Comparison of ENCODE assay signal across 17 cellular contexts in genomic region chr21:45875881-45876280, GRCh38.
DNase-seq lines count a peak whose midpoint lies in the region; FAIRE-seq and TF ChIP-seq lines count a peak whose summit lies in the region.
"Had no signal": no experiment of that assay in that cellular context is flagged by ENCODE, and none has a peak within 500 bp of the region (broad histone marks: within the 10 kb centered on the region; RNA-seq: fewer than 3 reads in every experiment).

No MANE protein-coding gene starts in this region.

- H3K9ac ChIP-seq in kidney (ENCODE audit: low read length in 2 of 2) (no peak overlapping the region), skeletal muscle satellite cell (ENCODE audit: low read depth, low read length) (peak overlapping the region; percentile 70)

- H3K36me3 Mint-ChIP-seq in T-helper 2 cell treated with Interferon-gamma antibody and Interleukin-4, amounts not matched to agents 5 μg/mL and 100 μg/mL, for 36 hours (ENCODE audit: low read depth), result no peaks in the 10 kb centered on the region
- H3K36me3 Mint-ChIP-seq: activated naive CD4-positive, alpha-beta T cell treated with anti-CD3 and anti-CD28 coated beads, Interleukin-2, amount 10 ng/mL, durations not matched to agents 7 days and 5 days; naive B cell had no signal

- no peak overlapping the region for H3K27ac Mint-ChIP-seq in T-helper 2 cell treated with Interferon-gamma antibody and Interleukin-4, amounts not matched to agents 5 μg/mL and 100 μg/mL, for 36 hours
- H3K27ac Mint-ChIP-seq: activated B cell treated with CpG ODN at 0.5 μM for 24 hours; activated naive CD4-positive, alpha-beta T cell treated with anti-CD3 and anti-CD28 coated beads, Interleukin-2, amount 10 ng/mL, durations not matched to agents 7 days and 5 days; activated T-cell treated with anti-CD3 and anti-CD28 coated beads, Interleukin-2, amount 50 U/mL, for 24 hours; stimulated activated naive CD8-positive, alpha-beta T cell treated with anti-CD3 and anti-CD28 coated beads, Interleukin-15, Interleukin-2, amounts not matched to agents 100 ng/mL and 50 ng/mL, for 24 hours had no signal

- H3K27me3 ChIP-seq in SJCRH30, result no peaks in the 10 kb centered on the region
- H3K27me3 ChIP-seq in skeletal muscle satellite cell (ENCODE audit: control insufficient read depth, insufficient read depth, low read length), result no peaks in the 10 kb centered on the region

- H3K9me3 Mint-ChIP-seq in T-helper 2 cell treated with Interferon-gamma antibody and Interleukin-4, amounts not matched to agents 5 μg/mL and 100 μg/mL, for 36 hours, result no peaks in the 10 kb centered on the region
- H3K9me3 Mint-ChIP-seq: activated B cell treated with CpG ODN at 0.5 μM for 24 hours; activated naive CD4-positive, alpha-beta T cell treated with anti-CD3 and anti-CD28 coated beads, Interleukin-2, amount 10 ng/mL, durations not matched to agents 7 days and 5 days; activated T-cell treated with anti-CD3 and anti-CD28 coated beads, Interleukin-2, amount 50 U/mL, for 24 hours; naive B cell; stimulated activated naive CD8-positive, alpha-beta T cell treated with anti-CD3 and anti-CD28 coated beads, Interleukin-15, Interleukin-2, amounts not matched to agents 100 ng/mL and 50 ng/mL, for 24 hours had no signal

- FAIRE-seq in kidney (lab: Jason Lieb, UNC), result no peak

- DNase-seq in D341Med (ENCODE audit: low spot score) (peak; percentile 17), SJCRH30 (no peak), kidney (peak; percentile 46), COR-L47 (lab: John Stamatoyannopoulos, UW) (no peak), GM13977 (ENCODE audit: low spot score) (no peak)
- DNase-seq in T-helper 2 cell treated with Interferon-gamma antibody and Interleukin-4, amounts not matched to agents 5 μg/mL and 100 μg/mL, for 36 hours (ENCODE audit: low spot score), result no peak
- DNase-seq: activated B cell treated with CpG ODN at 0.5 μM for 24 hours; activated naive CD4-positive, alpha-beta T cell treated with anti-CD3 and anti-CD28 coated beads, Interleukin-2, amount 10 ng/mL, durations not matched to agents 7 days and 5 days; AML-193; naive B cell; NCI-H2029; stimulated activated CD4-positive, alpha-beta T cell treated with anti-CD3 and anti-CD28 coated beads, Interleukin-4, amount 100 ng/mL, for 24 hours; trophoblast cell had no signal

- peaks cover 2% of the 10 kb centered on the region for H3K4me1 Mint-ChIP-seq in T-helper 2 cell treated with Interferon-gamma antibody and Interleukin-4, amounts not matched to agents 5 μg/mL and 100 μg/mL, for 36 hours (ENCODE audit: low read depth)

- H3K36me3 ChIP-seq in SJCRH30 (no peaks in the 10 kb centered on the region), kidney (ENCODE audit: control insufficient read depth in 1 of 2, insufficient read depth in 2 of 2, low read length in 2 of 2) (no peaks in the 10 kb centered on the region), skeletal muscle satellite cell (ENCODE audit: insufficient read depth, low read length) (no peaks in the 10 kb centered on the region)
- H3K36me3 ChIP-seq: lower lobe of right lung had no signal

- peaks cover 5% of the 10 kb centered on the region; the same call in 1 of the 2 replicates for H3K9me3 ChIP-seq in SJCRH30 (replicated peaks)
- H3K9me3 ChIP-seq in kidney (ENCODE audit: control insufficient read depth in 1 of 2, low read length in 2 of 2), result no peaks in the 10 kb centered on the region
- H3K9me3 ChIP-seq in skeletal muscle satellite cell (replicated peaks; ENCODE audit: low read length), result no peaks in the 10 kb centered on the region
- H3K9me3 ChIP-seq: lower lobe of right lung had no signal

- peak overlapping the region; percentile 86 for H3K27ac ChIP-seq in SJCRH30
- no peak overlapping the region for H3K27ac ChIP-seq in kidney (ENCODE audit: low read depth in 2 of 2, low read length in 2 of 2)
- H3K27ac ChIP-seq: lower lobe of right lung had no signal

- H3K4me1 ChIP-seq in SJCRH30 (peaks cover 43% of the 10 kb centered on the region), kidney (ENCODE audit: control insufficient read depth in 1 of 2, insufficient read depth in 1 of 2, low read depth in 1 of 2, low read length in 2 of 2) (peaks cover 0 to 4% of the 10 kb centered on the region in 2 donors), skeletal muscle satellite cell (ENCODE audit: control insufficient read depth, insufficient read depth, low read length) (peaks cover 51% of the 10 kb centered on the region)
- H3K4me1 ChIP-seq: lower lobe of right lung had no signal

- H3K4me3 Mint-ChIP-seq in T-helper 2 cell treated with Interferon-gamma antibody and Interleukin-4, amounts not matched to agents 5 μg/mL and 100 μg/mL, for 36 hours, result no peak overlapping the region
- H3K4me3 Mint-ChIP-seq: activated B cell treated with CpG ODN at 0.5 μM for 24 hours; activated naive CD4-positive, alpha-beta T cell treated with anti-CD3 and anti-CD28 coated beads, Interleukin-2, amount 10 ng/mL, durations not matched to agents 7 days and 5 days; activated T-cell treated with anti-CD3 and anti-CD28 coated beads, Interleukin-2, amount 50 U/mL, for 24 hours; naive B cell; stimulated activated naive CD8-positive, alpha-beta T cell treated with anti-CD3 and anti-CD28 coated beads, Interleukin-15, Interleukin-2, amounts not matched to agents 100 ng/mL and 50 ng/mL, for 24 hours had no signal

- H3K4me2 ChIP-seq in skeletal muscle satellite cell (ENCODE audit: low read length), result peak overlapping the region; percentile 76

- H3K4me3 ChIP-seq in SJCRH30 (no peak overlapping the region), kidney (ENCODE audit: low read length in 2 of 2) (no peak overlapping the region), skeletal muscle satellite cell (ENCODE audit: low read length) (no peak overlapping the region)
- H3K4me3 ChIP-seq: lower lobe of right lung had no signal

- peaks cover 4% of the 10 kb centered on the region for H3K27me3 Mint-ChIP-seq in T-helper 2 cell treated with Interferon-gamma antibody and Interleukin-4, amounts not matched to agents 5 μg/mL and 100 μg/mL, for 36 hours (ENCODE audit: low read depth)

- intact Hi-C loops in kidney (cut with DNase I), result no loop called here

- in situ Hi-C loops in GM13977 (cut with MboI; ENCODE audit: low pct_unique_long_range_greater_than_20kb, low sequenced_read_pairs, unreplicated experiment), result no loop called here

- TF ChIP-seq CTCF in kidney (IDR thresholded peaks at IDR 0.05; ENCODE audit: borderline replicate concordance, extremely low read depth, insufficient read depth) (no peak), GM13977 (IDR thresholded peaks at IDR 0.05; ENCODE audit: extremely low read depth, insufficient read depth, missing control alignments) (no peak)

Comparison
In these comparisons a context has a peak if more than half of its experiments do, and no peak if none do; other contexts are left out.
1. DNase-seq: peak in D341Med (single experiment) and kidney (single experiment); none in SJCRH30 (0 of 2), T-helper 2 cell treated with Interferon-gamma antibody and Interleukin-4, amounts not matched to agents 5 μg/mL and 100 μg/mL, for 36 hours (single experiment), COR-L47 (single experiment) and GM13977 (single experiment).